Comparison of ENCODE assay signal across 8 cellular contexts in genomic region chr6:91081452-91082067, GRCh38.
DNase-seq lines count a peak whose midpoint lies in the region; ATAC-seq and TF ChIP-seq lines count a peak whose summit lies in the region.

No MANE protein-coding gene starts in this region.

- TF ChIP-seq CTCF in A673 (conservative IDR thresholded peaks at IDR 0.05; ENCODE audit: low read depth, low read length) (peak; percentile 77), GM13976 (IDR thresholded peaks at IDR 0.05; ENCODE audit: borderline replicate concordance, control extremely low read depth, extremely low read depth, insufficient read depth, missing control alignments) (peak; percentile 40), ascending aorta (IDR thresholded peaks at IDR 0.05) (peak; percentile 18 to 60 (median 28)), tibial nerve (IDR thresholded peaks at IDR 0.05) (peak; percentile 44 to 70 (median 55))

- TSS peak; percentile 79 for BruUV-seq in A673 (replicated peaks; lab: Mats Ljungman, UMichigan)

- CTCF ChIA-PET in A673 (lab: Charles Lee), result interaction anchor here (0.6 to 1.5 kb wide), 4 partner anchors 63 to 250 kb away, joined by 3 to 7 read pairs (median 4); no protein-coding TSS in a partner anchor

- H3K27ac ChIP-seq in A673 (ENCODE audit: low read depth, low read length, poor library complexity, severe bottlenecking) (peak overlapping the region; percentile 56), ascending aorta (no peak overlapping the region), iPS DF 6.9 (ENCODE audit: low read length) (no peak overlapping the region), tibial nerve (no peak overlapping the region)

- WGBS in iPS DF 6.9 (ENCODE audit: insufficient coverage, insufficient read length), result no CpG with 5 or more reads among the region's 6 CpGs
- WGBS in tibial nerve, 2 donors, result 28 to 31% methylated on average over 6 of the region's 6 CpGs

- H3K4me3 ChIP-seq in A673 (ENCODE audit: low read depth, low read length, poor library complexity, severe bottlenecking) (no peak overlapping the region), ascending aorta (no peak overlapping the region), iPS DF 6.9 (ENCODE audit: low read length) (no peak overlapping the region), tibial nerve (no peak overlapping the region)

- POLR2A ChIA-PET in A673 (lab: Charles Lee; ENCODE audit: low non-redundant PET), result interaction anchor here (0.6 kb wide), 1 partner anchor 302 kb away, joined by 3 read pairs; no protein-coding TSS in a partner anchor

- TF ChIP-seq POLR2A in tibial nerve (IDR thresholded peaks at IDR 0.05), result no peak

- H3K36me3 ChIP-seq in A673 (ENCODE audit: insufficient read depth, low read length, poor library complexity, severe bottlenecking) (no peaks in the 10 kb centered on the region), ascending aorta (no peaks in the 10 kb centered on the region), iPS DF 6.9 (ENCODE audit: control insufficient read depth, insufficient read depth, low read length) (no peaks in the 10 kb centered on the region), tibial nerve (no peaks in the 10 kb centered on the region)

- TF ChIP-seq EP300 in tibial nerve (IDR thresholded peaks at IDR 0.05), result no peak

- peak; percentile 73 for ATAC-seq in HG02973 (IDR thresholded peaks at IDR 0.05; ENCODE audit: unreplicated experiment)

- in situ Hi-C loops in GM13976 (cut with MboI; ENCODE audit: low sequenced_read_pairs, unreplicated experiment), result no loop called here

- H3K4me1 ChIP-seq in A673 (ENCODE audit: insufficient read depth, low read length, poor library complexity, severe bottlenecking) (peaks cover 32% of the 10 kb centered on the region), ascending aorta (no peaks in the 10 kb centered on the region), iPS DF 6.9 (ENCODE audit: control insufficient read depth, insufficient read depth, low read length) (0 out of 2 replicates have a peak, but pooled peaks cover 1% of the 10 kb centered on the region), tibial nerve (peaks cover 0 to 32% (median 8%) of the 10 kb centered on the region in 4 donors)

- H3K27me3 ChIP-seq in A673 (replicated peaks; ENCODE audit: insufficient read depth, low read depth, low read length, poor library complexity) (no peaks in the 10 kb centered on the region), ascending aorta (no peaks in the 10 kb centered on the region), iPS DF 6.9 (ENCODE audit: control insufficient read depth, insufficient read depth, low read length) (no peaks in the 10 kb centered on the region), tibial nerve (no peaks in the 10 kb centered on the region)

- no peaks in the 10 kb centered on the region for H3K9me3 ChIP-seq in A673 (ENCODE audit: low read depth, low read length, poor library complexity, severe bottlenecking)
- H3K9me3 ChIP-seq in ascending aorta, result no peaks in the 10 kb centered on the region
- no peaks in the 10 kb centered on the region for H3K9me3 ChIP-seq in iPS DF 6.9 (ENCODE audit: control insufficient read depth, insufficient read depth, low read length)
- H3K9me3 ChIP-seq in tibial nerve, result no peaks in the 10 kb centered on the region

- peak; percentile 88 for DNase-seq in A673 (ENCODE audit: low spot score)
- peak; percentile 49 for DNase-seq in GM13976 (ENCODE audit: low spot score)
- peak; percentile 43 for DNase-seq in NCI-H2196 treated with DMSO at 0.1 percent for 48 hours (lab: John Stamatoyannopoulos, UW; ENCODE audit: unreplicated experiment)
- DNase-seq in ascending aorta (ENCODE audit: low spot score in 2 of 2), result no peak
- DNase-seq in iPS DF 6.9 (ENCODE audit: low read depth, low spot score), result peak; percentile 45
- peak in 1 of 2 donors; percentile 49 for DNase-seq in tibial nerve (ENCODE audit: low spot score in 2 of 2)
- DNase-seq in stimulated activated CD4-positive, alpha-beta T cell treated with anti-CD3 and anti-CD28 coated beads, Interleukin-4, amount 100 ng/mL, for 1 hour, result no peak

- intact Hi-C loops in A673 (cut with micrococcal nuclease; ENCODE audit: unreplicated experiment) (loop anchor here (2.0 to 10.0 kb wide), 5 partner anchors 63 to 1563 kb away; no protein-coding TSS in a partner anchor), ascending aorta (cut with DNase I) (no loop called here)

Comparison
In these comparisons a context has a peak if more than half of its experiments do, and no peak if none do; other contexts are left out.
1. DNase-seq: peak in A673 (single experiment), GM13976 (single experiment), NCI-H2196 treated with DMSO at 0.1 percent for 48 hours (single experiment) and iPS DF 6.9 (single experiment); none in ascending aorta (0 of 2) and stimulated activated CD4-positive, alpha-beta T cell treated with anti-CD3 and anti-CD28 coated beads, Interleukin-4, amount 100 ng/mL, for 1 hour (single experiment).
2. Peak in every context shown above with its lines, with median percentiles within 50 percentile points of each other: CTCF ChIP-seq.